In the genomic region with DNA sequence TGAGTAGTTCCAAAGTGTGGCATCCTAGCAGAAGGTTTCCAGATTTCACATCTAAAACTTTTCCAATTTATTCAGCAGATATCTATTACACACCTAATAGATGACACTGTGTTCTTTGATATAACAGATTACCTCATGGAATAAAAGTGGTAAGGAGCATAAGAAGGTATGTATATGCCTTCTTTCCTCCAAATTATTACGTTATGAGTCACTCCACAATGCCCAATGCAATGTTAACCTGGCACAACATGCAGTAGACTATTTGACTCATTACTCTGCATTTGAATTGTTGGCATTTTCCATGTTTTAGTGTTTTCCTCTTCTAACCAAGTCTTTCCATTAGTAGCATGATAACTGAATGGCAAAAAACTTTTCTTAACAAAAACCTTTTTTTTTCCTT, we compare ENCODE assay signal across 1 cellular context.
TF ChIP-seq lines count a peak whose summit lies in the region.

No MANE protein-coding gene starts in this region.

TF ChIP-seq in H1, 55 proteins besides CTCF, POLR2A, EP300 and RAD21:
- TF ChIP-seq ATF2 (IDR thresholded peaks at IDR 0.05; ENCODE audit: low read length) (no peak), USF2 (IDR thresholded peaks at IDR 0.05; ENCODE audit: low read length) (no peak), SP1 (IDR thresholded peaks at IDR 0.05; ENCODE audit: low read depth, low read length) (no peak), EGR1 (IDR thresholded peaks at IDR 0.05; ENCODE audit: borderline replicate concordance, low read depth, low read length) (no peak), TBP (IDR thresholded peaks at IDR 0.05; ENCODE audit: low read depth, low read length) (no peak), CBX5 (IDR thresholded peaks at IDR 0.05; ENCODE audit: low read depth, low read length) (no peak), NRF1 (IDR thresholded peaks at IDR 0.05; ENCODE audit: low read depth, low read length) (no peak), RNF2 (IDR thresholded peaks at IDR 0.05; ENCODE audit: borderline replicate concordance, low read depth, low read length, missing control alignments, poor library complexity, severe bottlenecking) (no peak), MAX (IDR thresholded peaks at IDR 0.05) (no peak), TCF12 (IDR thresholded peaks at IDR 0.05; ENCODE audit: low read depth, low read length) (no peak), MAFK (IDR thresholded peaks at IDR 0.05; ENCODE audit: low read depth, low read length) (no peak), SUZ12 (IDR thresholded peaks at IDR 0.05; ENCODE audit: low read length) (no peak), BACH1 (IDR thresholded peaks at IDR 0.05; ENCODE audit: low read length) (no peak), JUND (IDR thresholded peaks at IDR 0.05; ENCODE audit: low read length) (no peak; the same call in 1 of the 2 replicates), BRCA1 (IDR thresholded peaks at IDR 0.05; ENCODE audit: low read depth, low read length) (no peak)
